1 cellular context compared by ENCODE assay signal in the genomic region with DNA sequence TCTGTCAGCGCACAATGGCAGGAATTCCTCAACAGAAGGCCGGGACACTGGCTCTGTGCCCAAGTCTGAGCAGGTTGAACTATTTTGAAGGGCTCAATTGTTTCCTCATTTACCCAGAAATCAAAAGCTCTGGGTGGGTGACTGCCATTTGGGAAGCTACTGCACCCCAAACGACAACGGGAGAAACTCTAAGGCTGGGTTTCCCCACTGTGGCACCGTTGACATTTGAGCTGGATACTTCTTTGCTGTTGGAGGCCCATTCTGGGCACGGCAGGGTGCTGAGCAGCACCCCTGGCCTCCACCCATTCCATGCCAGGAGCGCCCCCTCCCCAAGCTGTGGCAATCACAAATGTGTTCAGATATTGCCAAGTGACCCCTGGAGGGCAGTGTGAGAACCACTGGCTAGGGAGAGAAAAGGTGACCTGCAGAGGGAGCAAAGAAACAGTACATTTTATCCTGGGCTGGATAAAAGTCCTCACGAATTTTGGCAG.
A peak's percentile ranks its signal among the peaks of the same experiment; 100 is the strongest.
TF ChIP-seq lines count a peak whose summit lies in the region.

No MANE protein-coding gene starts in this region.

TF ChIP-seq in K562, 482 proteins besides CTCF, POLR2A, EP300 and RAD21 (continued from another document):
- 0 out of 3 replicates have a peak, but pooled peaks of 1 of the 2 experiments have one; percentile 48 for TF ChIP-seq CBX3 (IDR thresholded peaks at IDR 0.05; ENCODE audit: borderline replicate concordance in 1 of 2, low read length in 2 of 2)
- peak; percentile 65 for TF ChIP-seq ZFP36 (IDR thresholded peaks at IDR 0.05; ENCODE audit: low read depth, low read length, partially characterized antibody)
- TF ChIP-seq, protein P1, sequence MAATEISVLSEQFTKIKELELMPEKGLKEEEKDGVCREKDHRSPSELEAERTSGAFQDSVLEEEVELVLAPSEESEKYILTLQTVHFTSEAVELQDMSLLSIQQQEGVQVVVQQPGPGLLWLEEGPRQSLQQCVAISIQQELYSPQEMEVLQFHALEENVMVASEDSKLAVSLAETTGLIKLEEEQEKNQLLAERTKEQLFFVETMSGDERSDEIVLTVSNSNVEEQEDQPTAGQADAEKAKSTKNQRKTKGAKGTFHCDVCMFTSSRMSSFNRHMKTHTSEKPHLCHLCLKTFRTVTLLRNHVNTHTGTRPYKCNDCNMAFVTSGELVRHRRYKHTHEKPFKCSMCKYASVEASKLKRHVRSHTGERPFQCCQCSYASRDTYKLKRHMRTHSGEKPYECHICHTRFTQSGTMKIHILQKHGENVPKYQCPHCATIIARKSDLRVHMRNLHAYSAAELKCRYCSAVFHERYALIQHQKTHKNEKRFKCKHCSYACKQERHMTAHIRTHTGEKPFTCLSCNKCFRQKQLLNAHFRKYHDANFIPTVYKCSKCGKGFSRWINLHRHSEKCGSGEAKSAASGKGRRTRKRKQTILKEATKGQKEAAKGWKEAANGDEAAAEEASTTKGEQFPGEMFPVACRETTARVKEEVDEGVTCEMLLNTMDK (IDR thresholded peaks at IDR 0.05; ENCODE audit: borderline replicate concordance, insufficient read depth, low read depth, low read length, poor library complexity, severe bottlenecking): peak; percentile 7
- no peak for TF ChIP-seq SRSF3 (IDR thresholded peaks at IDR 0.05; ENCODE audit: insufficient read depth, low read length)
